In the genomic region with DNA sequence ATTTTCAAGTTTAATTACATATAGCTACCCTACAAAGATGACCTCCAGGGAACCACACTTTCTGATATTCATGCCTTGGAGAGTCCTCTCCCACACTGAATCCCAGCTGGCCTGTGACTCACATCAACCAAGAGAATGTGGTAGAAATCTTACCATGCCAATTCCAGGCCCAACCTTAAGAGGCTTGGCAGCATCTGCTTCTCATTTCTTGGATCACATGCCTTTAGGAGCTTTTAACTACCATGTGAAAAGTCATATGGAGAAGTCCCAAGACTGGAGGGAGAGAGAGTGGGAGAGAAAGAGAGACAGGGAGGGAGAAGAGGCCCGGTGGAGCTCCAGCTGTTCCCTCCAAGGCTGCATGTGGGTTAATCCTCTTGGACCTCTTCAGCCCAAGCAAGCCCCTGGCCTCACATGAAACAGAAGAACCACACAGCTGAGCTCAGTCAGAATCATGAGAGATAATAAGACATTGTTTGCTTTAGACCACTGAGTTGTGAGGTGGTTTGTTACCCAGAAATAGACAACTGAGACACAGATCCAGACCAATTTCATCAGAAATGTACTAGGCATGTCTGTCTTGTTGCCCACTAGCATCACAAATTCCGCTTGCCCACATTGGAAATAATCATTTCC, we compare ENCODE assay signal across 16 cellular contexts.
DNase-seq lines count a peak whose midpoint lies in the region; ATAC-seq and TF ChIP-seq lines count a peak whose summit lies in the region.
"Had no signal": no experiment of that assay in that cellular context is flagged by ENCODE, and none has a peak within 500 bp of the region (broad histone marks: within the 10 kb centered on the region; RNA-seq: fewer than 3 reads in every experiment).

No MANE protein-coding gene starts in this region.

- H3K27ac ChIP-seq in lower lobe of right lung: no peak overlapping the region

- no peaks in the 10 kb centered on the region for H3K36me3 ChIP-seq in lower lobe of right lung

- H3K4me1 ChIP-seq in lower lobe of right lung: no peaks in the 10 kb centered on the region

- H3K27me3 Mint-ChIP-seq in activated T-helper 1 cell treated with anti-CD3 and anti-CD28 coated beads, Interleukin-12 subunit alpha, Interleukin-12 subunit beta, Interleukin-2, Interleukin-4 antibody, amounts not matched to agents 30 ng/mL and 10 ng/mL and 1 ng/mL, durations not matched to agents 14 hours and 24 hours and 36 hours (ENCODE audit: insufficient read depth): no peaks in the 10 kb centered on the region

- peak; percentile 93 for DNase-seq in AG09309 (ENCODE audit: low read depth)
- DNase-seq in HS-27A (ENCODE audit: low read depth): peak; percentile 59
- DNase-seq in astrocyte of the spinal cord (ENCODE audit: low read depth, low spot score): peak; percentile 78
- peak; percentile 47 for DNase-seq in hepatic stellate cell (ENCODE audit: low spot score)
- no peak for DNase-seq in activated CD4-positive, alpha-beta T cell treated with anti-CD3 and anti-CD28 coated beads, Interleukin-2, amount 50 U/mL, for 48 hours
- DNase-seq in lower lobe of right lung: no peak
- no peak for DNase-seq in activated T-helper 1 cell treated with anti-CD3 and anti-CD28 coated beads, Interleukin-12 subunit alpha, Interleukin-12 subunit beta, Interleukin-2, Interleukin-4 antibody, amounts not matched to agents 30 ng/mL and 10 ng/mL and 1 ng/mL, durations not matched to agents 14 hours and 24 hours and 36 hours (ENCODE audit: low spot score)
- DNase-seq: activated CD4-positive, alpha-beta T cell treated with anti-CD3 and anti-CD28 coated beads, Interleukin-2, amount 10 ng/mL, durations not matched to agents 24 days and 14 days; activated T-cell treated with anti-CD3 and anti-CD28 coated beads, Interleukin-2, amount 50 U/mL, for 48 hours; amniotic stem cell; effector CD8-positive, alpha-beta T cell; GDM1; Karpas-422; NCI-H1930; T-helper 9 cell had no signal

- H3K4me3 Mint-ChIP-seq in activated T-helper 1 cell treated with anti-CD3 and anti-CD28 coated beads, Interleukin-12 subunit alpha, Interleukin-12 subunit beta, Interleukin-2, Interleukin-4 antibody, amounts not matched to agents 30 ng/mL and 10 ng/mL and 1 ng/mL, durations not matched to agents 14 hours and 24 hours and 36 hours: no peak overlapping the region
- H3K4me3 Mint-ChIP-seq: activated CD4-positive, alpha-beta T cell treated with anti-CD3 and anti-CD28 coated beads, Interleukin-2, amount 10 ng/mL, durations not matched to agents 24 days and 14 days had no signal

- no peaks in the 10 kb centered on the region for H3K36me3 Mint-ChIP-seq in activated T-helper 1 cell treated with anti-CD3 and anti-CD28 coated beads, Interleukin-12 subunit alpha, Interleukin-12 subunit beta, Interleukin-2, Interleukin-4 antibody, amounts not matched to agents 30 ng/mL and 10 ng/mL and 1 ng/mL, durations not matched to agents 14 hours and 24 hours and 36 hours (ENCODE audit: low read depth)

- intact Hi-C loops in lower lobe of right lung (cut with DNase I): no loop called here
- intact Hi-C loops in activated T-helper 1 cell treated with anti-CD3 and anti-CD28 coated beads, Interleukin-12 subunit alpha, Interleukin-12 subunit beta, Interleukin-2, Interleukin-4 antibody, amounts not matched to agents 30 ng/mL and 10 ng/mL and 1 ng/mL, durations not matched to agents 14 hours and 24 hours and 36 hours (cut with micrococcal nuclease): no loop called here

- H3K4me1 Mint-ChIP-seq in activated T-helper 1 cell treated with anti-CD3 and anti-CD28 coated beads, Interleukin-12 subunit alpha, Interleukin-12 subunit beta, Interleukin-2, Interleukin-4 antibody, amounts not matched to agents 30 ng/mL and 10 ng/mL and 1 ng/mL, durations not matched to agents 14 hours and 24 hours and 36 hours (ENCODE audit: low read depth): no peaks in the 10 kb centered on the region
- H3K4me1 Mint-ChIP-seq: activated CD4-positive, alpha-beta T cell treated with anti-CD3 and anti-CD28 coated beads, Interleukin-2, amount 10 ng/mL, durations not matched to agents 24 days and 14 days had no signal

- in situ Hi-C loops in astrocyte of the spinal cord (cut with HindIII; ENCODE audit: low sequenced_read_pairs): no loop called here

- H3K4me3 ChIP-seq in AG09309 (ENCODE audit: control insufficient read depth, low read depth, low read length) (no peak overlapping the region), astrocyte of the spinal cord (ENCODE audit: low read depth, low read length) (no peak overlapping the region), lower lobe of right lung (no peak overlapping the region)

- no peaks in the 10 kb centered on the region for H3K27me3 ChIP-seq in lower lobe of right lung (ENCODE audit: low read depth)

- no peak for ATAC-seq in lower lobe of right lung
- ATAC-seq in HG02981 (IDR thresholded peaks at IDR 0.05; ENCODE audit: unreplicated experiment): no peak

- H3K9me3 ChIP-seq in lower lobe of right lung: no peaks in the 10 kb centered on the region

- no peak for TF ChIP-seq CTCF in AG09309 (IDR thresholded peaks at IDR 0.05; ENCODE audit: control insufficient read depth, insufficient read depth, low read depth, low read length, missing control alignments)
- TF ChIP-seq CTCF in astrocyte of the spinal cord (IDR thresholded peaks at IDR 0.05; ENCODE audit: low read depth, low read length): no peak
- TF ChIP-seq CTCF in lower lobe of right lung (IDR thresholded peaks at IDR 0.05): no peak

- no peaks in the 10 kb centered on the region for H3K9me3 Mint-ChIP-seq in activated T-helper 1 cell treated with anti-CD3 and anti-CD28 coated beads, Interleukin-12 subunit alpha, Interleukin-12 subunit beta, Interleukin-2, Interleukin-4 antibody, amounts not matched to agents 30 ng/mL and 10 ng/mL and 1 ng/mL, durations not matched to agents 14 hours and 24 hours and 36 hours

- H3K27ac Mint-ChIP-seq in activated T-helper 1 cell treated with anti-CD3 and anti-CD28 coated beads, Interleukin-12 subunit alpha, Interleukin-12 subunit beta, Interleukin-2, Interleukin-4 antibody, amounts not matched to agents 30 ng/mL and 10 ng/mL and 1 ng/mL, durations not matched to agents 14 hours and 24 hours and 36 hours: no peak overlapping the region
- H3K27ac Mint-ChIP-seq: activated CD4-positive, alpha-beta T cell treated with anti-CD3 and anti-CD28 coated beads, Interleukin-2, amount 10 ng/mL, durations not matched to agents 24 days and 14 days had no signal

Comparison
In these comparisons a context has a peak if more than half of its experiments do, and no peak if none do; other contexts are left out.
1. DNase-seq: peak in AG09309 (single experiment), HS-27A (single experiment), astrocyte of the spinal cord (single experiment) and hepatic stellate cell (single experiment); none in activated CD4-positive, alpha-beta T cell treated with anti-CD3 and anti-CD28 coated beads, Interleukin-2, amount 50 U/mL, for 48 hours (0 of 2), lower lobe of right lung (single experiment) and activated T-helper 1 cell treated with anti-CD3 and anti-CD28 coated beads, Interleukin-12 subunit alpha, Interleukin-12 subunit beta, Interleukin-2, Interleukin-4 antibody, amounts not matched to agents 30 ng/mL and 10 ng/mL and 1 ng/mL, durations not matched to agents 14 hours and 24 hours and 36 hours (single experiment).